1 cellular context compared by ENCODE assay signal in the genomic region with DNA sequence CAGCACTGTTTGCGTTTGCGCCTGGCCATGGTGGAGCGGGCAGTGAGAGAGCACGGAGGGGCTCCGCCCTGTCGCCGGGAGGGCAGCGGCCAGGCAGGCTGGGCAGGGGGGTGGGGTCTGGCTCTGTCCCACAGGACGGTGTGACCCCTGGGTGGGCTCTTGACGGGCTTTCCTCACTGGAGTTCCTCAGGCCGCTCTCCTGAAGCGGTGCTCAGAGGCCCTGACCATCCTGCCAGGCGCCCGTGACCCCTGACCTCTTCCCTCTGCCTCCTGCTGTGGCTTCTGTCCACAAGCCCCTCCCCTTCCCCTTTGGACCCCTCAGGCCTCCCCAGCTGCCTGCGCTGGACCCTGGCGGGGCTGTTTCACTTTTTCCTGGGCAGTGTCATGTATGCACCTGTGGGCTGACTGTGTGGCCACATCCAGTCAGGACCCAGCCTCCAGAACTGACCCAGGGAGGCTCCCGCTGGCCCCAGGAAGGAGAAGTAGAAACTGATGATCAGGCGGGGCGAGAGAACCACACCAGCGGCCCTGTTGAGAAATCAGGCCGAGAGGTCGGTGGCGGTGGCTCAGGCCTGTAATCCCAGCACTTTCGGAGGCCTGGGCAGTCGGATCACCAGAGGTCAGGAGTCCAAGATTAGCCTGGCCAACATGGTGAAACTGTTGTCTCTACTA.
TF ChIP-seq lines count a peak whose summit lies in the region.

No MANE protein-coding gene starts in this region.

TF ChIP-seq in HEK293, 187 proteins besides CTCF, POLR2A, EP300 and RAD21 (continued from another document):
- TF ChIP-seq, protein P1, sequence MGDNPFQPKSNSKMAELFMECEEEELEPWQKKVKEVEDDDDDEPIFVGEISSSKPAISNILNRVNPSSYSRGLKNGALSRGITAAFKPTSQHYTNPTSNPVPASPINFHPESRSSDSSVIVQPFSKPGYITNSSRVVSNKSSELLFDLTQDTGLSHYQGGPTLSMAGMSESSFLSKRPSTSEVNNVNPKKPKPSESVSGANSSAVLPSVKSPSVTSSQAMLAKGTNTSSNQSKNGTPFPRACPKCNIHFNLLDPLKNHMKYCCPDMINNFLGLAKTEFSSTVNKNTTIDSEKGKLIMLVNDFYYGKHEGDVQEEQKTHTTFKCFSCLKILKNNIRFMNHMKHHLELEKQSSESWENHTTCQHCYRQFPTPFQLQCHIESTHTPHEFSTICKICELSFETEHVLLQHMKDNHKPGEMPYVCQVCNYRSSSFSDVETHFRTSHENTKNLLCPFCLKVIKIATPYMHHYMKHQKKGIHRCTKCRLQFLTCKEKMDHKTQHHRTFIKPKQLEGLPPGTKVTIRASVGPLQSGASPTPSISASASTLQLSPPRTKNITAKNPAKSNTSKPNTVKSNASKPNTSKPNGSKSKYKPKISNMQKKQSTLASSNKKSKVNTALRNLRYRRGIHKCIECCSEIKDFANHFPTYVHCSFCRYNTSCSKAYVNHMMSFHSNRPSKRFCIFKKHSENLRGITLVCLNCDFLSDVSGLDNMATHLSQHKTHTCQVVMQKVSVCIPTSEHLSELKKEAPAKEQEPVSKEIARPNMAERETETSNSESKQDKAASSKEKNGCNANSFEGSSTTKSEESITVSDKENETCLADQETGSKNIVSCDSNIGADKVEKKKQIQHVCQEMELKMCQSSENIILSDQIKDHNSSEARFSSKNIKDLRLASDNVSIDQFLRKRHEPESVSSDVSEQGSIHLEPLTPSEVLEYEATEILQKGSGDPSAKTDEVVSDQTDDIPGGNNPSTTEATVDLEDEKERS (tag by site-specific recombination; IDR thresholded peaks at IDR 0.05) = no peak
TF ChIP-seq in HEK293: peak in this region for 14.
